In genomic region chr18:5851998-5852397, GRCh38 we compare ENCODE assay signal across 16 cellular contexts. TPM values are rescaled to one million over a fixed set of nuclear protein-coding genes. Genes with fewer than 3 reads are reported as not detected.
DNase-seq lines count a peak whose midpoint lies in the region; ATAC-seq, FAIRE-seq and TF ChIP-seq lines count a peak whose summit lies in the region.
"Had no signal": no experiment of that assay in that cellular context is flagged by ENCODE, and none has a peak within 500 bp of the region (broad histone marks: within the 10 kb centered on the region; RNA-seq: fewer than 3 reads in every experiment).

No MANE protein-coding gene starts in this region.

- peak; percentile 50 for TF ChIP-seq CTCF in neural cell (IDR thresholded peaks at IDR 0.05; ENCODE audit: poor library complexity, severe bottlenecking)
- no peak for TF ChIP-seq CTCF in gastrocnemius medialis (IDR thresholded peaks at IDR 0.05 in 4 of 5, conservative IDR thresholded peaks at IDR 0.05 in 1 of 5)

- H3F3A ChIP-seq in neural cell (ENCODE audit: insufficient read depth, low read length, poor library complexity, severe bottlenecking), result no peaks in the 10 kb centered on the region

- H2AFZ ChIP-seq in neural cell (ENCODE audit: low read depth, low read length), result no peak overlapping the region

- H3K4me2 ChIP-seq in neural cell (ENCODE audit: low read length), result no peak overlapping the region

- TF ChIP-seq POLR2A in gastrocnemius medialis (IDR thresholded peaks at IDR 0.05), result no peak
- TF ChIP-seq POLR2A in GM12892 (IDR thresholded peaks at IDR 0.05; ENCODE audit: low read depth, low read length), result no peak

- peak; percentile 55 for TF ChIP-seq RAD21 in neural cell (conservative IDR thresholded peaks at IDR 0.05)

- DNase-seq in DMS53 (lab: John Stamatoyannopoulos, UW) (peak; percentile 44), NCI-H1092 (lab: John Stamatoyannopoulos, UW) (peak; percentile 0), adipocyte (ENCODE audit: low read depth) (peak; percentile 6), gastrocnemius medialis (no peak), GM12892 (ENCODE audit: insufficient read length) (no peak), nucleus accumbens (lab: John Stamatoyannopoulos, UW) (no peak)
- DNase-seq: activated naive CD4-positive, alpha-beta T cell treated with anti-CD3 and anti-CD28 coated beads, Interleukin-2, amount 50 U/mL, for 16 hours; caudate nucleus; heart right ventricle; NCI-H446 treated with DMSO at 0.1 percent for 48 hours; SHP77; stimulated activated naive CD8-positive, alpha-beta T cell treated with anti-CD3 and anti-CD28 coated beads, Interleukin-15, amount 100 ng/mL, for 72 hours had no signal

- H3K27ac ChIP-seq in neural cell (ENCODE audit: low read length) (no peak overlapping the region), gastrocnemius medialis (no peak overlapping the region)
- H3K27ac ChIP-seq: heart right ventricle had no signal

- no peaks in the 10 kb centered on the region for H3K79me2 ChIP-seq in neural cell (replicated peaks; ENCODE audit: insufficient read depth, low read length)

- no peaks in the 10 kb centered on the region for H4K20me1 ChIP-seq in neural cell (ENCODE audit: insufficient read depth)

- H3K9me3 ChIP-seq in adipocyte (ENCODE audit: control insufficient read depth, low read length) (no peaks in the 10 kb centered on the region), neural cell (ENCODE audit: low read length) (no peaks in the 10 kb centered on the region), gastrocnemius medialis (no peaks in the 10 kb centered on the region)
- H3K9me3 ChIP-seq: heart right ventricle had no signal

- no peaks in the 10 kb centered on the region for H3K9me2 ChIP-seq in neural cell (ENCODE audit: insufficient read depth, low read length)

- in situ Hi-C loops in gastrocnemius medialis (cut with MboI; ENCODE audit: low sequenced_read_pairs in 4 of 4), result no loop called here

- H3K4me1 ChIP-seq in adipocyte (ENCODE audit: control insufficient read depth, insufficient read depth, low read length), result no peaks in the 10 kb centered on the region
- H3K4me1 ChIP-seq in gastrocnemius medialis, result no peaks in the 10 kb centered on the region
- H3K4me1 ChIP-seq: heart right ventricle had no signal

- TF ChIP-seq EP300 in neural cell (conservative IDR thresholded peaks at IDR 0.05; ENCODE audit: poor library complexity, severe bottlenecking), result no peak

- intact Hi-C loops in gastrocnemius medialis (cut with DNase I; ENCODE audit: low total_unique reads), result no loop called here

- no peak for FAIRE-seq in GM12892 (lab: Jason Lieb, UNC)
- FAIRE-seq: endothelial cell of umbilical vein had no signal

- no peak overlapping the region for H3K9ac ChIP-seq in adipocyte (ENCODE audit: low read length)
- H3K9ac ChIP-seq in neural cell (ENCODE audit: low read length), result no peak overlapping the region

- ATAC-seq in gastrocnemius medialis (no peak), GM19328 (IDR thresholded peaks at IDR 0.05; ENCODE audit: unreplicated experiment) (no peak)
- ATAC-seq: heart right ventricle; left lobe of liver; stimulated activated naive CD8-positive, alpha-beta T cell treated with anti-CD3 and anti-CD28 coated beads, Interleukin-15, amount 100 ng/mL, for 72 hours had no signal

- H3K27me3 ChIP-seq in adipocyte (replicated peaks; ENCODE audit: control insufficient read depth, insufficient read depth, low read length), result peaks cover 16% of the 10 kb centered on the region
- H3K27me3 ChIP-seq in neural cell (ENCODE audit: insufficient read depth, low read depth, low read length), result no peaks in the 10 kb centered on the region
- peaks cover 0 to 6% (median 0%) of the 10 kb centered on the region in 3 donors for H3K27me3 ChIP-seq in gastrocnemius medialis

- H3K4me3 ChIP-seq in adipocyte (ENCODE audit: low read length) (no peak overlapping the region), neural cell (ENCODE audit: low read length) (no peak overlapping the region), gastrocnemius medialis (no peak overlapping the region)
- H3K4me3 ChIP-seq: heart right ventricle had no signal

- H3K36me3 ChIP-seq in adipocyte (ENCODE audit: control insufficient read depth, insufficient read depth, low read length, severe bottlenecking) (no peaks in the 10 kb centered on the region), neural cell (ENCODE audit: insufficient read depth, low read length) (no peaks in the 10 kb centered on the region), gastrocnemius medialis (no peaks in the 10 kb centered on the region)
- H3K36me3 ChIP-seq: heart right ventricle had no signal

TF ChIP-seq in neural cell, 6 proteins besides CTCF, POLR2A, EP300 and RAD21:
- TF ChIP-seq SMC3 (conservative IDR thresholded peaks at IDR 0.05; ENCODE audit: poor library complexity), result peak; percentile 62
- no peak for TF ChIP-seq POLR2AphosphoS5 (IDR thresholded peaks at IDR 0.05)

RNA-seq across cellular contexts. Expression of gene TMEM200C, which starts 43.3 kb away (rescaled TPM):
- 7.9 and 8.2 TPM in 2 replicates for polyA plus RNA-seq in neural cell
- 25.0 and 29.7 TPM in 2 replicates for polyA minus RNA-seq in neural cell
- under 1 TPM in 1 of 4 donors, not detected in 3; 0.07 TPM for total RNA-seq in gastrocnemius medialis
- polyA plus RNA-seq in GM12892 (2012; ENCODE audit: missing spikeins), result not detected
- polyA plus RNA-seq: endothelial cell of umbilical vein had no signal

Comparison
In these comparisons a context has a peak if more than half of its experiments do, and no peak if none do; other contexts are left out.
1. DNase-seq: peak in DMS53 (single experiment), NCI-H1092 (single experiment) and adipocyte (single experiment); none in gastrocnemius medialis (0 of 2), GM12892 (single experiment) and nucleus accumbens (0 of 56).